In the genomic region with DNA sequence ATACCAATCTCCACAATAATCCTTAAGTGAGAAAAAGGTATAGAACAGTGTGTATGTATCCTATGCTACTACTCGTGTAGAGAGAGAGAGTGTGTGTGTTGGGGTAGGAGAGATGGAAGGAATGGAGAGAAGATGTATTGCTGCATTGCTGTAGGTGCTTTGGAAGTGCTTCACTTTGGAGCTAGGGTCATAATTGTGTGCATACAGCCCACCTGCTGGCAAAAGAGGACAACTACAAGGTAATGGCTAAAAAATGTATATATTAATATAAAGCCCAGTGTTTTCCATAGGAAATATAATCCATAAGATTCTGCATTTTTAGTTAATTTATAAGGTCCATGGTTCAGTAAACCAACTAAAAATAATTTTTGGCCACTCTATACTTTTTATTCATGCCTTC, we compare ENCODE assay signal across 1 cellular context.
A peak's percentile ranks its signal among the peaks of the same experiment; 100 is the strongest.
TF ChIP-seq lines count a peak whose summit lies in the region.

No MANE protein-coding gene starts in this region.

TF ChIP-seq in HepG2, 621 proteins besides CTCF, POLR2A, EP300 and RAD21:
- TF ChIP-seq SMC3 (IDR thresholded peaks at IDR 0.05; ENCODE audit: low read length) (peak; percentile 57), ZNF678 (CRISPR knock-in tag; IDR thresholded peaks at IDR 0.05) (no peak), RXRB (CRISPR knock-in tag; IDR thresholded peaks at IDR 0.05; ENCODE audit: borderline replicate concordance) (0 out of 2 replicates have a peak, but pooled peaks have one; percentile 26), STAG1 (CRISPR knock-in tag; IDR thresholded peaks at IDR 0.05) (peak; percentile 92)
- TF ChIP-seq, protein P1, sequence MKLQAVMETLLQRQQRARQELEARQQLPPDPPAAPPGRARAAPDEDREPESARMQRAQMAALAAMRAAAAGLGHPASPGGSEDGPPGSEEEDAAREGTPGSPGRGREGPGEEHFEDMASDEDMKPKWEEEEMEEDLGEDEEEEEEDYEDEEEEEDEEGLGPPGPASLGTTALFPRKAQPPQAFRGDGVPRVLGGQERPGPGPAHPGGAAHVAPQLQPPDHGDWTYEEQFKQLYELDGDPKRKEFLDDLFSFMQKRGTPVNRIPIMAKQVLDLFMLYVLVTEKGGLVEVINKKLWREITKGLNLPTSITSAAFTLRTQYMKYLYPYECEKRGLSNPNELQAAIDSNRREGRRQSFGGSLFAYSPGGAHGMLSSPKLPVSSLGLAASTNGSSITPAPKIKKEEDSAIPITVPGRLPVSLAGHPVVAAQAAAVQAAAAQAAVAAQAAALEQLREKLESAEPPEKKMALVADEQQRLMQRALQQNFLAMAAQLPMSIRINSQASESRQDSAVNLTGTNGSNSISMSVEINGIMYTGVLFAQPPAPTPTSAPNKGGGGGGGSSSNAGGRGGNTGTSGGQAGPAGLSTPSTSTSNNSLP (IDR thresholded peaks at IDR 0.05; ENCODE audit: low read depth, low read length) = 0 out of 2 replicates have a peak, but pooled peaks have one; percentile 26
- TF ChIP-seq, protein P2, sequence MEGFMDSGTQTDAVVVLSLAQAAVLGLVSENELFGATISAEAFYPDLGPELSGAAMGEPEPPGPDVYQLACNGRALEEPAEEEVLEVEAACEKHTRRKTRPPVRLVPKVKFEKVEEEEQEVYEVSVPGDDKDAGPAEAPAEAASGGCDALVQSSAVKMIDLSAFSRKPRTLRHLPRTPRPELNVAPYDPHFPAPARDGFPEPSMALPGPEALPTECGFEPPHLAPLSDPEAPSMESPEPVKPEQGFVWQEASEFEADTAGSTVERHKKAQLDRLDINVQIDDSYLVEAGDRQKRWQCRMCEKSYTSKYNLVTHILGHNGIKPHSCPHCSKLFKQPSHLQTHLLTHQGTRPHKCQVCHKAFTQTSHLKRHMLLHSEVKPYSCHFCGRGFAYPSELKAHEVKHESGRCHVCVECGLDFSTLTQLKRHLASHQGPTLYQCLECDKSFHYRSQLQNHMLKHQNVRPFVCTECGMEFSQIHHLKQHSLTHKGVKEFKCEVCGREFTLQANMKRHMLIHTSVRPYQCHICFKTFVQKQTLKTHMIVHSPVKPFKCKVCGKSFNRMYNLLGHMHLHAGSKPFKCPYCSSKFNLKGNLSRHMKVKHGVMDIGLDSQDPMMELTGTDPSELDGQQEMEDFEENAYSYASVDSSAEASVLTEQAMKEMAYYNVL (CRISPR knock-in tag; IDR thresholded peaks at IDR 0.05; ENCODE audit: borderline replicate concordance) = no peak
